In genomic region chr4:242121-242848, GRCh38 we compare ENCODE assay signal across 8 cellular contexts.
DNase-seq lines count a peak whose midpoint lies in the region; ATAC-seq and TF ChIP-seq lines count a peak whose summit lies in the region.

No MANE protein-coding gene starts in this region.

- no peaks in the 10 kb centered on the region for H3K4me1 Mint-ChIP-seq in Caco-2 (ENCODE audit: low read depth, unreplicated experiment)
- H3K4me1 Mint-ChIP-seq in activated CD8-positive, alpha-beta T cell treated with anti-CD3 and anti-CD28 coated beads, Interleukin-2, amount 10 ng/mL, durations not matched to agents 7 days and 5 days (ENCODE audit: low read depth), result peaks cover 11% of the 10 kb centered on the region

- CTCF ChIA-PET in Caco-2 (lab: Charles Lee), result no interaction called here
- CTCF ChIA-PET in activated CD8-positive, alpha-beta T cell treated with anti-CD3 and anti-CD28 coated beads, Interleukin-2, amount 10 ng/mL, durations not matched to agents 7 days and 5 days (lab: Charles Lee), result interaction anchor here (0.9 to 1.2 kb wide), 2 partner anchors 13 to 361 kb away, joined by 3 to 5 read pairs; no protein-coding TSS in a partner anchor

- ATAC-seq in activated CD8-positive, alpha-beta T cell treated with anti-CD3 and anti-CD28 coated beads, Interleukin-2, amount 10 ng/mL, durations not matched to agents 7 days and 5 days, result peak; percentile 94
- peak; percentile 100 for ATAC-seq in mucosa of descending colon
- ATAC-seq in HG03045 (IDR thresholded peaks at IDR 0.05; ENCODE audit: unreplicated experiment), result no peak

- DNase-seq in Caco-2, result peak; percentile 31 to 36
- DNase-seq in HCEC 1CT, result peak; percentile 4
- peak; percentile 3 for DNase-seq in NCI-H460 (ENCODE audit: extremely low read depth, low read depth)
- peak; percentile 78 for DNase-seq in activated CD8-positive, alpha-beta T cell treated with anti-CD3 and anti-CD28 coated beads, Interleukin-2, amount 10 ng/mL, durations not matched to agents 7 days and 5 days
- peak; percentile 55 to 71 (median 66) for DNase-seq in mucosa of descending colon
- DNase-seq in stimulated activated CD8-positive, alpha-beta memory T cell treated with anti-CD3 and anti-CD28 coated beads, Interleukin-4, amount 100 ng/mL, for 4 hours (ENCODE audit: low read depth in 2 of 2, low spot score in 1 of 2), result peak; percentile 33 to 36

- BruUV-seq in Caco-2 (replicated peaks; lab: Mats Ljungman, UMichigan), result no TSS peak

- peak; percentile 12 to 34 for TF ChIP-seq CTCF in Caco-2 (IDR thresholded peaks at IDR 0.05; ENCODE audit: insufficient read depth in 1 of 2, low read depth in 1 of 2, low read length in 1 of 2, severe bottlenecking in 1 of 2, unreplicated experiment in 1 of 2)
- TF ChIP-seq CTCF in mucosa of descending colon (IDR thresholded peaks at IDR 0.05), result peak; percentile 80

- H3K4me1 ChIP-seq in Caco-2 (no peaks in the 10 kb centered on the region), endocrine pancreas (ENCODE audit: control insufficient read depth, insufficient read depth, low read length) (peaks cover 4% of the 10 kb centered on the region), mucosa of descending colon (ENCODE audit: low read depth) (no peaks in the 10 kb centered on the region)

- peak overlapping the region; percentile 81 for H3K9ac ChIP-seq in endocrine pancreas (ENCODE audit: control insufficient read depth, insufficient read depth, low read length)

- intact Hi-C loops in Caco-2 (cut with micrococcal nuclease; ENCODE audit: unreplicated experiment), result no loop called here
- intact Hi-C loops in mucosa of descending colon (cut with DNase I, micrococcal nuclease), result no loop called here

- POLR2A ChIA-PET in Caco-2 (lab: Charles Lee), result no interaction called here
- POLR2A ChIA-PET in activated CD8-positive, alpha-beta T cell treated with anti-CD3 and anti-CD28 coated beads, Interleukin-2, amount 10 ng/mL, durations not matched to agents 7 days and 5 days (lab: Charles Lee), result no interaction called here

- H3K27me3 ChIP-seq in Caco-2 (replicated peaks; ENCODE audit: control insufficient read depth, insufficient read depth, low read length) (no peaks in the 10 kb centered on the region), endocrine pancreas (ENCODE audit: control insufficient read depth, insufficient read depth, low read length) (no peaks in the 10 kb centered on the region)

- H3K4me3 Mint-ChIP-seq in Caco-2 (ENCODE audit: unreplicated experiment), result peak overlapping the region; percentile 37
- H3K4me3 Mint-ChIP-seq in activated CD8-positive, alpha-beta T cell treated with anti-CD3 and anti-CD28 coated beads, Interleukin-2, amount 10 ng/mL, durations not matched to agents 7 days and 5 days, result peak overlapping the region; percentile 79

- H3K27ac Mint-ChIP-seq in Caco-2 (ENCODE audit: unreplicated experiment), result no peak overlapping the region
- peak overlapping the region; percentile 88 for H3K27ac Mint-ChIP-seq in activated CD8-positive, alpha-beta T cell treated with anti-CD3 and anti-CD28 coated beads, Interleukin-2, amount 10 ng/mL, durations not matched to agents 7 days and 5 days

- H3K36me3 ChIP-seq in Caco-2 (ENCODE audit: control insufficient read depth, insufficient read depth, low read length) (no peaks in the 10 kb centered on the region), endocrine pancreas (ENCODE audit: control insufficient read depth, insufficient read depth, low read length) (no peaks in the 10 kb centered on the region), mucosa of descending colon (ENCODE audit: low read depth) (no peaks in the 10 kb centered on the region)

- no peaks in the 10 kb centered on the region for H3K27me3 Mint-ChIP-seq in Caco-2 (ENCODE audit: insufficient read depth, unreplicated experiment)
- no peaks in the 10 kb centered on the region for H3K27me3 Mint-ChIP-seq in activated CD8-positive, alpha-beta T cell treated with anti-CD3 and anti-CD28 coated beads, Interleukin-2, amount 10 ng/mL, durations not matched to agents 7 days and 5 days (ENCODE audit: low read depth)

- H3K9me3 ChIP-seq in Caco-2 (peaks cover 16% of the 10 kb centered on the region), endocrine pancreas (ENCODE audit: control insufficient read depth, low read length) (no peaks in the 10 kb centered on the region), mucosa of descending colon (peaks cover 8% of the 10 kb centered on the region)

- H3K4me3 ChIP-seq in Caco-2 (ENCODE audit: low read depth, low read length) (no peak overlapping the region), endocrine pancreas (ENCODE audit: control insufficient read depth, insufficient read depth, low read length) (peak overlapping the region; percentile 70), mucosa of descending colon (no peak overlapping the region)

- H3K9me3 Mint-ChIP-seq in Caco-2 (ENCODE audit: unreplicated experiment), result peaks cover 32% of the 10 kb centered on the region
- H3K9me3 Mint-ChIP-seq in activated CD8-positive, alpha-beta T cell treated with anti-CD3 and anti-CD28 coated beads, Interleukin-2, amount 10 ng/mL, durations not matched to agents 7 days and 5 days (ENCODE audit: insufficient read depth), result peaks cover 15% of the 10 kb centered on the region

- H3K36me3 Mint-ChIP-seq in Caco-2 (ENCODE audit: insufficient read depth, unreplicated experiment), result no peaks in the 10 kb centered on the region
- peaks cover 9% of the 10 kb centered on the region for H3K36me3 Mint-ChIP-seq in activated CD8-positive, alpha-beta T cell treated with anti-CD3 and anti-CD28 coated beads, Interleukin-2, amount 10 ng/mL, durations not matched to agents 7 days and 5 days (ENCODE audit: low read depth)

Comparison
In these comparisons a context has a peak if more than half of its experiments do, and no peak if none do; other contexts are left out.
1. DNase-seq: peak in every context shown above with its lines; median percentile 78 in activated CD8-positive, alpha-beta T cell treated with anti-CD3 and anti-CD28 coated beads, Interleukin-2, amount 10 ng/mL, durations not matched to agents 7 days and 5 days; 66 in mucosa of descending colon; 34 in stimulated activated CD8-positive, alpha-beta memory T cell treated with anti-CD3 and anti-CD28 coated beads, Interleukin-4, amount 100 ng/mL, for 4 hours; 34 in Caco-2; 4 in HCEC 1CT; 3 in NCI-H460.